19 cellular contexts compared by ENCODE assay signal in the genomic region with DNA sequence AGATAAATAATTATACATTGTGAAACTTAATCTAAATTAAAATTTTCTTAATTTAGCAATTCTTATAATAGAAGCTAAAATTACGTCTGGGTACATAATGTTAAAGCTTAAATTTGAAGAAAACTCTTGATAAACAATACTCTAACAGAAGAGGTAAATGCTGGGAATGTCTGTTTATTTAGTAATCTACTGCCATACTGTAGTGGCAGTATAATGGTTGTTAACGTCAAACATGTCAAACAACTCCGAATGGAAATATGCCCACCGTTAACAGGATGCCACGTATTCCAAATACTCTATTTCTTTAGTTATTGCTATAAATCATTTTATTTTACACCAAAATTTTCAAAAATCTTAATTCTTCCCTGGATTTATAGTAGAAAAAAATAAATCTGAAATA. TPM values are rescaled to one million over a fixed set of nuclear protein-coding genes. Genes with fewer than 3 reads are reported as not detected.
DNase-seq lines count a peak whose midpoint lies in the region; ATAC-seq, FAIRE-seq and TF ChIP-seq lines count a peak whose summit lies in the region.
"Had no signal": no experiment of that assay in that cellular context is flagged by ENCODE, and none has a peak within 500 bp of the region (broad histone marks: within the 10 kb centered on the region; RNA-seq: fewer than 3 reads in every experiment).

No MANE protein-coding gene starts in this region.

- no peak overlapping the region for H3K4me3 Mint-ChIP-seq in activated T-helper 17 cell treated with anti-CD3 and anti-CD28 coated beads, Interleukin-2, amount 50 U/mL, for 72 hours
- H3K4me3 Mint-ChIP-seq: B cell; CD4-positive, alpha-beta memory T cell; T-cell had no signal

- CTCF ChIA-PET in HCT116 (lab: Charles Lee): no interaction called here

- no peak overlapping the region for H3K27ac Mint-ChIP-seq in activated T-helper 17 cell treated with anti-CD3 and anti-CD28 coated beads, Interleukin-2, amount 50 U/mL, for 72 hours
- H3K27ac Mint-ChIP-seq: B cell; CD4-positive, alpha-beta memory T cell; T-cell had no signal

- RAD21 ChIA-PET in HCT116 (lab: Charles Lee; ENCODE audit: low non-redundant PET in 1 of 2, low total read pairs in 2 of 2, uncharacterized antibody in 2 of 2, unreplicated experiment in 2 of 2): no interaction called here

- no peaks in the 10 kb centered on the region for H3K36me3 Mint-ChIP-seq in activated T-helper 17 cell treated with anti-CD3 and anti-CD28 coated beads, Interleukin-2, amount 50 U/mL, for 72 hours (ENCODE audit: low read depth)
- H3K36me3 Mint-ChIP-seq: T-cell had no signal

- no peaks in the 10 kb centered on the region for H4K20me1 ChIP-seq in HCT116 (ENCODE audit: insufficient read depth)

- no peak overlapping the region for H3K9ac ChIP-seq in HCT116 (ENCODE audit: low read length)

- H3K4me2 ChIP-seq in HCT116 (ENCODE audit: low read length): no peak overlapping the region

- no peaks in the 10 kb centered on the region for H3K27me3 ChIP-seq in HCT116 (ENCODE audit: insufficient read depth, low read length)

- TF ChIP-seq RAD21 in HCT116 (IDR thresholded peaks at IDR 0.05; ENCODE audit: low read depth): no peak

- no peak overlapping the region for H3K4me3 ChIP-seq in HCT116 (replicated peaks in 1 of 2; ENCODE audit: low read depth in 1 of 2, low read length in 2 of 2)
- H3K4me3 ChIP-seq: SK-N-MC had no signal

- peak; percentile 5 for FAIRE-seq in colon (lab: Jason Lieb, UNC)
- FAIRE-seq: HepG2 had no signal

- no peaks in the 10 kb centered on the region for H3K4me1 Mint-ChIP-seq in activated T-helper 17 cell treated with anti-CD3 and anti-CD28 coated beads, Interleukin-2, amount 50 U/mL, for 72 hours
- H3K4me1 Mint-ChIP-seq: CD4-positive, alpha-beta memory T cell; T-cell had no signal

- no peak overlapping the region for H3K27ac ChIP-seq in HCT116 (ENCODE audit: low read depth, low read length)
- H3K27ac ChIP-seq: SK-N-MC had no signal

- no peaks in the 10 kb centered on the region for H3K36me3 ChIP-seq in HCT116 (ENCODE audit: control insufficient read depth in 1 of 2, insufficient read depth in 2 of 2, low read length in 2 of 2)

- TF ChIP-seq POLR2A in HCT116 (IDR thresholded peaks at IDR 0.05; ENCODE audit: borderline replicate concordance, extremely low read depth, insufficient read depth, insufficient read length): no peak

- H3K4me1 ChIP-seq in HCT116 (ENCODE audit: control insufficient read depth in 1 of 2, insufficient read depth in 2 of 2, low read length in 2 of 2): no peaks in the 10 kb centered on the region

- H3K79me2 ChIP-seq in HCT116 (ENCODE audit: insufficient read depth, low read length): no peaks in the 10 kb centered on the region

- H3K9me3 Mint-ChIP-seq in activated T-helper 17 cell treated with anti-CD3 and anti-CD28 coated beads, Interleukin-2, amount 50 U/mL, for 72 hours: peaks cover 7% of the 10 kb centered on the region

- H3K9me3 ChIP-seq in HCT116 (ENCODE audit: control insufficient read depth in 1 of 2, insufficient read depth in 1 of 2, low read depth in 1 of 2, low read length in 2 of 2): no peaks in the 10 kb centered on the region

- DNase-seq in DMS153 treated with DMSO at 0.1 percent for 48 hours (lab: John Stamatoyannopoulos, UW; ENCODE audit: unreplicated experiment) (peak; percentile 28), HCT116 (ENCODE audit: low read depth, low spot score) (no peak), NCI-H748 treated with DMSO at 0.1 percent for 48 hours (lab: John Stamatoyannopoulos, UW) (peak; percentile 90), HCEC 1CT (no peak), GM13977 (ENCODE audit: low spot score) (no peak)
- DNase-seq: Calu3; CD4-positive, alpha-beta memory T cell; DND-41; GF-D8; KG1; NCI-H69; T-cell; T-helper 9 cell had no signal

- intact Hi-C loops in HCT116 (cut with micrococcal nuclease): no loop called here

- peak overlapping the region; percentile 16 for H2AFZ ChIP-seq in HCT116 (ENCODE audit: low read depth, low read length, poor library complexity, severe bottlenecking)

- BruUV-seq in HCT116 (replicated peaks; lab: Mats Ljungman, UMichigan): no TSS peak

- peaks cover 7% of the 10 kb centered on the region for H3K27me3 Mint-ChIP-seq in activated T-helper 17 cell treated with anti-CD3 and anti-CD28 coated beads, Interleukin-2, amount 50 U/mL, for 72 hours

- in situ Hi-C loops in GM13977 (cut with MboI; ENCODE audit: low pct_unique_long_range_greater_than_20kb, low sequenced_read_pairs, unreplicated experiment): no loop called here

- H3K9me2 ChIP-seq in HCT116 (ENCODE audit: insufficient read depth): no peaks in the 10 kb centered on the region

- POLR2A ChIA-PET in HCT116 (lab: Charles Lee): no interaction called here

- TF ChIP-seq CTCF in HCT116 (IDR thresholded peaks at IDR 0.05 in 2 of 3, conservative IDR thresholded peaks at IDR 0.05 in 1 of 3; ENCODE audit: borderline replicate concordance in 1 of 3, insufficient read depth in 1 of 3, low read depth in 2 of 3, low read length in 2 of 3) (no peak), GM13977 (IDR thresholded peaks at IDR 0.05; ENCODE audit: extremely low read depth, insufficient read depth, missing control alignments) (no peak)

- ATAC-seq in HCT116 (no peak), GM19324 (IDR thresholded peaks at IDR 0.05; ENCODE audit: low FRiP score, unreplicated experiment) (no peak)
- ATAC-seq in activated T-helper 17 cell treated with anti-CD3 and anti-CD28 coated beads, Interleukin-2, amount 50 U/mL, for 72 hours (replicated peaks): no peak
- ATAC-seq: HepG2, T-cell had no signal

TF ChIP-seq in HCT116, 20 proteins besides CTCF, POLR2A, EP300 and RAD21 (continues in another document):
- TF ChIP-seq JUND (IDR thresholded peaks at IDR 0.05): no peak
- TF ChIP-seq, protein P1, sequence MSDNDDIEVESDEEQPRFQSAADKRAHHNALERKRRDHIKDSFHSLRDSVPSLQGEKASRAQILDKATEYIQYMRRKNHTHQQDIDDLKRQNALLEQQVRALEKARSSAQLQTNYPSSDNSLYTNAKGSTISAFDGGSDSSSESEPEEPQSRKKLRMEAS (IDR thresholded peaks at IDR 0.05): no peak
- no peak for TF ChIP-seq TCF7L2 (IDR thresholded peaks at IDR 0.05; ENCODE audit: borderline replicate concordance, extremely low read depth, insufficient read depth, insufficient read length)
- TF ChIP-seq POLR2AphosphoS5 (IDR thresholded peaks at IDR 0.05; ENCODE audit: low read depth, low read length): no peak
- TF ChIP-seq CEBPB (IDR thresholded peaks at IDR 0.05; ENCODE audit: low read depth): no peak
- TF ChIP-seq ELF1 (IDR thresholded peaks at IDR 0.05; ENCODE audit: borderline replicate concordance, low read depth): no peak
- no peak for TF ChIP-seq ZNF274 (IDR thresholded peaks at IDR 0.05; ENCODE audit: low read depth, low read length)
- TF ChIP-seq, protein P2, sequence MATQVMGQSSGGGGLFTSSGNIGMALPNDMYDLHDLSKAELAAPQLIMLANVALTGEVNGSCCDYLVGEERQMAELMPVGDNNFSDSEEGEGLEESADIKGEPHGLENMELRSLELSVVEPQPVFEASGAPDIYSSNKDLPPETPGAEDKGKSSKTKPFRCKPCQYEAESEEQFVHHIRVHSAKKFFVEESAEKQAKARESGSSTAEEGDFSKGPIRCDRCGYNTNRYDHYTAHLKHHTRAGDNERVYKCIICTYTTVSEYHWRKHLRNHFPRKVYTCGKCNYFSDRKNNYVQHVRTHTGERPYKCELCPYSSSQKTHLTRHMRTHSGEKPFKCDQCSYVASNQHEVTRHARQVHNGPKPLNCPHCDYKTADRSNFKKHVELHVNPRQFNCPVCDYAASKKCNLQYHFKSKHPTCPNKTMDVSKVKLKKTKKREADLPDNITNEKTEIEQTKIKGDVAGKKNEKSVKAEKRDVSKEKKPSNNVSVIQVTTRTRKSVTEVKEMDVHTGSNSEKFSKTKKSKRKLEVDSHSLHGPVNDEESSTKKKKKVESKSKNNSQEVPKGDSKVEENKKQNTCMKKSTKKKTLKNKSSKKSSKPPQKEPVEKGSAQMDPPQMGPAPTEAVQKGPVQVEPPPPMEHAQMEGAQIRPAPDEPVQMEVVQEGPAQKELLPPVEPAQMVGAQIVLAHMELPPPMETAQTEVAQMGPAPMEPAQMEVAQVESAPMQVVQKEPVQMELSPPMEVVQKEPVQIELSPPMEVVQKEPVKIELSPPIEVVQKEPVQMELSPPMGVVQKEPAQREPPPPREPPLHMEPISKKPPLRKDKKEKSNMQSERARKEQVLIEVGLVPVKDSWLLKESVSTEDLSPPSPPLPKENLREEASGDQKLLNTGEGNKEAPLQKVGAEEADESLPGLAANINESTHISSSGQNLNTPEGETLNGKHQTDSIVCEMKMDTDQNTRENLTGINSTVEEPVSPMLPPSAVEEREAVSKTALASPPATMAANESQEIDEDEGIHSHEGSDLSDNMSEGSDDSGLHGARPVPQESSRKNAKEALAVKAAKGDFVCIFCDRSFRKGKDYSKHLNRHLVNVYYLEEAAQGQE (IDR thresholded peaks at IDR 0.05; ENCODE audit: low read depth): no peak
- TF ChIP-seq ZFX (IDR thresholded peaks at IDR 0.05): no peak
- TF ChIP-seq EZH2phosphoT487 (IDR thresholded peaks at IDR 0.05; ENCODE audit: borderline replicate concordance): no peak
- TF ChIP-seq CBX3 (IDR thresholded peaks at IDR 0.05; ENCODE audit: low read depth): no peak
- TF ChIP-seq FOSL1 (IDR thresholded peaks at IDR 0.05; ENCODE audit: low read depth): no peak
- TF ChIP-seq EZH2 (IDR thresholded peaks at IDR 0.05): no peak
- TF ChIP-seq, protein P3, sequence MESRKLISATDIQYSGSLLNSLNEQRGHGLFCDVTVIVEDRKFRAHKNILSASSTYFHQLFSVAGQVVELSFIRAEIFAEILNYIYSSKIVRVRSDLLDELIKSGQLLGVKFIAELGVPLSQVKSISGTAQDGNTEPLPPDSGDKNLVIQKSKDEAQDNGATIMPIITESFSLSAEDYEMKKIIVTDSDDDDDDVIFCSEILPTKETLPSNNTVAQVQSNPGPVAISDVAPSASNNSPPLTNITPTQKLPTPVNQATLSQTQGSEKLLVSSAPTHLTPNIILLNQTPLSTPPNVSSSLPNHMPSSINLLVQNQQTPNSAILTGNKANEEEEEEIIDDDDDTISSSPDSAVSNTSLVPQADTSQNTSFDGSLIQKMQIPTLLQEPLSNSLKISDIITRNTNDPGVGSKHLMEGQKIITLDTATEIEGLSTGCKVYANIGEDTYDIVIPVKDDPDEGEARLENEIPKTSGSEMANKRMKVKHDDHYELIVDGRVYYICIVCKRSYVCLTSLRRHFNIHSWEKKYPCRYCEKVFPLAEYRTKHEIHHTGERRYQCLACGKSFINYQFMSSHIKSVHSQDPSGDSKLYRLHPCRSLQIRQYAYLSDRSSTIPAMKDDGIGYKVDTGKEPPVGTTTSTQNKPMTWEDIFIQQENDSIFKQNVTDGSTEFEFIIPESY (IDR thresholded peaks at IDR 0.05; ENCODE audit: extremely low read depth, insufficient replicate concordance, low read length): no peak
- no peak for TF ChIP-seq EGR1 (IDR thresholded peaks at IDR 0.05; ENCODE audit: low read depth)
- TF ChIP-seq YY1 (IDR thresholded peaks at IDR 0.05; ENCODE audit: extremely low read depth, insufficient replicate concordance, low read depth, low read length): no peak

RNA-seq across cellular contexts. Expression of gene PTPN12, which starts 40.0 kb away (rescaled TPM):
- total RNA-seq in HCT116 (2021; ENCODE audit: unreplicated experiment): 80.5 TPM
- 29.8 and 42.6 TPM in 2 replicates for polyA plus RNA-seq in HCT116 (2012)
- 10 to 100 TPM; 10.8 to 11.7 TPM for total RNA-seq in activated T-helper 17 cell treated with anti-CD3 and anti-CD28 coated beads, Interleukin-2, amount 50 U/mL, for 72 hours

Comparison
In these comparisons a context has a peak if more than half of its experiments do, and no peak if none do; other contexts are left out.
1. DNase-seq: peak in DMS153 treated with DMSO at 0.1 percent for 48 hours (single experiment) and NCI-H748 treated with DMSO at 0.1 percent for 48 hours (single experiment); none in HCT116 (single experiment), HCEC 1CT (single experiment) and GM13977 (single experiment).